ENCODE assay signal across 8 cellular contexts in genomic region chr19:39412100-39412866, GRCh38. TPM values are rescaled to one million over a fixed set of nuclear protein-coding genes. Genes with fewer than 3 reads are reported as not detected.
DNase-seq lines count a peak whose midpoint lies in the region; ATAC-seq and TF ChIP-seq lines count a peak whose summit lies in the region.

Gene PLEKHG2 (plus strand): TSS chr19:39412669. CDS start chr19:39414087, 1,418 bp downstream.

- no peaks in the 10 kb centered on the region for H3K9me3 Mint-ChIP-seq in activated naive CD4-positive, alpha-beta T cell treated with anti-CD3 and anti-CD28 coated beads, Interleukin-2, amount 50 U/mL, for 72 hours

- no peaks in the 10 kb centered on the region for H3K9me3 ChIP-seq in thoracic aorta

- peaks cover 30% of the 10 kb centered on the region for H3K36me3 ChIP-seq in thoracic aorta

- H3K36me3 Mint-ChIP-seq in activated naive CD4-positive, alpha-beta T cell treated with anti-CD3 and anti-CD28 coated beads, Interleukin-2, amount 50 U/mL, for 72 hours = peaks cover 28 to 30% of the 10 kb centered on the region in 2 donors

- peak; percentile 97 for DNase-seq in NCI-H1092 treated with DMSO at 0.1 percent for 48 hours (lab: John Stamatoyannopoulos, UW)
- DNase-seq in SKM-1 (lab: John Stamatoyannopoulos, UW; ENCODE audit: unreplicated experiment) = peak; percentile 96
- DNase-seq in activated naive CD4-positive, alpha-beta T cell treated with anti-CD3 and anti-CD28 coated beads, Interleukin-2, amount 50 U/mL, for 72 hours (ENCODE audit: low spot score in 2 of 2) = peak; percentile 98 to 99
- peak; percentile 95 for DNase-seq in glomerular endothelial cell (ENCODE audit: extremely low read depth, low read depth, low spot score)
- peak; percentile 96 for DNase-seq in omental fat pad (ENCODE audit: low spot score)
- DNase-seq in thoracic aorta (ENCODE audit: low spot score) = peak; percentile 96

- ATAC-seq in HG02610 (IDR thresholded peaks at IDR 0.05; ENCODE audit: unreplicated experiment) (peak; percentile 63), omental fat pad (ENCODE audit: low FRiP score) (peak; percentile 39), thoracic aorta (ENCODE audit: insufficient number of reproducible peaks, low FRiP score, low read depth) (peak; percentile 66)
- ATAC-seq in activated naive CD4-positive, alpha-beta T cell treated with anti-CD3 and anti-CD28 coated beads, Interleukin-2, amount 50 U/mL, for 72 hours = peak; percentile 70 to 73

- peak within 1 kb of the TSS; percentile 99 to 100 for H3K27ac Mint-ChIP-seq in activated naive CD4-positive, alpha-beta T cell treated with anti-CD3 and anti-CD28 coated beads, Interleukin-2, amount 50 U/mL, for 72 hours

- peak in 1 of 3 donors; percentile 81 for TF ChIP-seq CTCF in omental fat pad (IDR thresholded peaks at IDR 0.05)
- TF ChIP-seq CTCF in thoracic aorta (IDR thresholded peaks at IDR 0.05) = peak; percentile 78

- no peaks in the 10 kb centered on the region for H3K27me3 ChIP-seq in thoracic aorta (replicated peaks; ENCODE audit: insufficient read depth)

- peak; percentile 91 for TF ChIP-seq POLR2A in GM10847 (IDR thresholded peaks at IDR 0.05; ENCODE audit: extremely low read depth, insufficient read length)

- peak within 1 kb of the TSS; percentile 94 for H3K4me3 ChIP-seq in thoracic aorta

- peak within 1 kb of the TSS; percentile 100 for H3K27ac ChIP-seq in thoracic aorta

- H3K4me1 ChIP-seq in thoracic aorta (ENCODE audit: control insufficient read depth in 1 of 2, low read depth in 2 of 2) = peaks cover 26 to 48% of the 10 kb centered on the region in 2 donors

RNA-seq across cellular contexts. Expression of gene PLEKHG2, which starts in this region (rescaled TPM):
- total RNA-seq in activated naive CD4-positive, alpha-beta T cell treated with anti-CD3 and anti-CD28 coated beads, Interleukin-2, amount 50 U/mL, for 72 hours = 10 to 100 TPM; 52.4 to 55.6 TPM
- 26.4 and 60.0 TPM in 2 replicates for total RNA-seq in glomerular endothelial cell
- 10 to 100 TPM; 16.5 to 35.3 (median 21.4) TPM for total RNA-seq in omental fat pad
- 100 to 1,000 TPM in 1 of 2 donors, 10 to 100 TPM in 1; 76.0 to 112 TPM for total RNA-seq in thoracic aorta

Comparison
In these comparisons a context has a peak if more than half of its experiments do, and no peak if none do; other contexts are left out.
1. Peak in every context shown above with its lines: DNase-seq, ATAC-seq, H3K4me3 ChIP-seq and H3K27ac ChIP-seq.